ENCODE assay signal across 8 cellular contexts in the genomic region with DNA sequence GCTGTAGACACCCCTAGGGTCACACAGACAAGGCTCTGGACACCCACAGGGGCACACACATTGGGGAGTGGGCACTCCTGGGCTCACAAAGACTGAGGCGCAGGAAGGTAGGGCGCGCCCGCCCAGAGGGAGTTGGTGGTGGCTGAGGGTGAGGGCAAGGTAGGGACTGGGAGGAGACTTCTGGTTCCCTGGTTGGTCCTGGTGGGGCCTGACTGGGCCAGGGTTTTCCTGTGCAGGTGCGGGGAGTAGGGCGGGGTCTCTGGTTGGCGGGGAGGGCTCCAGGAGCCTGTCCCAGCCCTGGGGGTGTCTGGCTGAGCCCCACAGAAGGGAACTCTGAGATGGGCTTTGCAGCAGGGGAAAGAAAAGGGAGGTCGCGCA. TPM values are rescaled to one million over a fixed set of nuclear protein-coding genes. Genes with fewer than 3 reads are reported as not detected.
DNase-seq lines count a peak whose midpoint lies in the region; ATAC-seq and TF ChIP-seq lines count a peak whose summit lies in the region.

No MANE protein-coding gene starts in this region.

- H3K4me3 Mint-ChIP-seq in HFFc6 (peak overlapping the region; percentile 92), endothelial cell (ENCODE audit: unreplicated experiment) (peak overlapping the region; percentile 85), nephron progenitor cell (peak overlapping the region; percentile 87)

- H3K9me3 Mint-ChIP-seq in HFFc6 (no peaks in the 10 kb centered on the region), endothelial cell (ENCODE audit: unreplicated experiment) (no peaks in the 10 kb centered on the region), nephron progenitor cell (peaks cover 63% of the 10 kb centered on the region)

- peak overlapping the region; percentile 85 for H3K4me3 ChIP-seq in GM12864 (ENCODE audit: low read depth, low read length)
- peak overlapping the region; percentile 81 for H3K4me3 ChIP-seq in SK-N-MC

- no peaks in the 10 kb centered on the region for H3K36me3 ChIP-seq in SK-N-MC (ENCODE audit: insufficient read depth, low read length)

- H3K27ac Mint-ChIP-seq in HFFc6 (peak overlapping the region; percentile 61; the same call in 1 of the 2 replicates), endothelial cell (ENCODE audit: unreplicated experiment) (no peak overlapping the region), nephron progenitor cell (peak overlapping the region; percentile 98)

- H3K36me3 Mint-ChIP-seq in HFFc6 (ENCODE audit: low read depth) = no peaks in the 10 kb centered on the region
- no peaks in the 10 kb centered on the region for H3K36me3 Mint-ChIP-seq in endothelial cell (ENCODE audit: low read depth, unreplicated experiment)
- H3K36me3 Mint-ChIP-seq in nephron progenitor cell (ENCODE audit: low read depth) = no peaks in the 10 kb centered on the region

- H3K4me1 Mint-ChIP-seq in HFFc6 (ENCODE audit: low read depth) (peaks cover 9% of the 10 kb centered on the region), endothelial cell (ENCODE audit: unreplicated experiment) (peaks cover 3% of the 10 kb centered on the region), nephron progenitor cell (peaks cover 32% of the 10 kb centered on the region)

- no peaks in the 10 kb centered on the region for H3K9me3 ChIP-seq in SK-N-MC (ENCODE audit: low read depth, low read length)

- no peaks in the 10 kb centered on the region; the same call in 1 of the 2 replicates for H3K27me3 Mint-ChIP-seq in HFFc6 (ENCODE audit: insufficient read depth)
- no peaks in the 10 kb centered on the region for H3K27me3 Mint-ChIP-seq in endothelial cell (ENCODE audit: unreplicated experiment)
- H3K27me3 Mint-ChIP-seq in nephron progenitor cell (ENCODE audit: low read depth, poor library complexity) = peaks cover 15% of the 10 kb centered on the region

- TF ChIP-seq CTCF in GM12864 (IDR thresholded peaks at IDR 0.05; ENCODE audit: low read depth, low read length, missing control alignments) (no peak), HFFc6 (IDR thresholded peaks at IDR 0.05) (no peak), endothelial cell (IDR thresholded peaks at IDR 0.05; ENCODE audit: unreplicated experiment) (no peak), nephron progenitor cell (IDR thresholded peaks at IDR 0.05) (no peak)

- no peak for ATAC-seq in HG03520 (IDR thresholded peaks at IDR 0.05; ENCODE audit: unreplicated experiment)

- H3K27ac ChIP-seq in SK-N-MC = no peak overlapping the region

- peak overlapping the region; percentile 75 for H3K9ac ChIP-seq in SK-N-MC (ENCODE audit: insufficient read length)

- DNase-seq in GM12864 (ENCODE audit: low read depth) (no peak), HFFc6 (no peak), SK-N-MC (ENCODE audit: low read depth, low spot score) (no peak), endothelial cell (ENCODE audit: low spot score) (no peak), nephron progenitor cell (no peak), GM19240 (ENCODE audit: insufficient read length, low spot score) (no peak), HUDEP-2 (lab: John Stamatoyannopoulos, UW; ENCODE audit: unreplicated experiment in 76 of 76) (no peak)

RNA-seq across cellular contexts. Expression of a gene that starts 6.7 kb away (rescaled TPM):
- total RNA-seq in HFFc6 (2021; fragmentation: NEBNext Ultra II Directional; extraction: Animal tissue kit (Norgen Biotek cat#: 25700)) = under 1 TPM in 1 of 6 experiments, not detected in 5; 0.69 TPM
- total RNA-seq in endothelial cell (ENCODE audit: unreplicated experiment) = 2.7 TPM

RNA-seq across cellular contexts. Expression of a gene that starts 19.7 kb away (rescaled TPM):
- 10 to 100 TPM in 4 of 6 experiments, 1 to 10 TPM in 2; 6.9 to 12.0 (median 11.4) TPM for total RNA-seq in HFFc6 (2021; fragmentation: NEBNext Ultra II Directional; extraction: Animal tissue kit (Norgen Biotek cat#: 25700))
- 6.8 TPM for total RNA-seq in endothelial cell (ENCODE audit: unreplicated experiment)
